1 cellular context compared by ENCODE assay signal in genomic region chr16:2817496-2818277, GRCh38.
TF ChIP-seq lines count a peak whose summit lies in the region.

No MANE protein-coding gene starts in this region.

TF ChIP-seq in K562, 482 proteins besides CTCF, POLR2A, EP300 and RAD21 (continued from another document and continues in another):
- TF ChIP-seq THAP12 (CRISPR knock-in tag; IDR thresholded peaks at IDR 0.05): 0 out of 2 replicates have a peak, but pooled peaks have one; percentile 22
- TF ChIP-seq RAD51 (IDR thresholded peaks at IDR 0.05; ENCODE audit: borderline replicate concordance, low read depth): peak; percentile 41; the same call in 1 of the 2 replicates
- TF ChIP-seq SIX5 (IDR thresholded peaks at IDR 0.05; ENCODE audit: borderline replicate concordance in 1 of 2, insufficient read depth in 1 of 2, low read depth in 1 of 2, low read length in 2 of 2): no peak
- TF ChIP-seq ZNF282 (CRISPR knock-in tag; IDR thresholded peaks at IDR 0.05): no peak
- TF ChIP-seq CC2D1A (IDR thresholded peaks at IDR 0.05): 0 out of 2 replicates have a peak, but pooled peaks have one; percentile 16
- no peak for TF ChIP-seq POLR2AphosphoS2 (IDR thresholded peaks at IDR 0.05; ENCODE audit: low read length)
- no peak for TF ChIP-seq HMG20B (CRISPR knock-in tag; IDR thresholded peaks at IDR 0.05)
- peak; percentile 88 for TF ChIP-seq SAP30 (IDR thresholded peaks at IDR 0.05; ENCODE audit: borderline replicate concordance, insufficient read depth, low read depth, low read length, poor library complexity, severe bottlenecking)
- no peak for TF ChIP-seq CBX2 (IDR thresholded peaks at IDR 0.05; ENCODE audit: insufficient read depth, low read length, poor library complexity, severe bottlenecking)
- TF ChIP-seq POLR2G (IDR thresholded peaks at IDR 0.05; ENCODE audit: low read depth, low read length): peak; percentile 7; the same call in 1 of the 2 replicates
- 0 out of 2 replicates have a peak, but pooled peaks have one; percentile 35 for TF ChIP-seq LEF1 (IDR thresholded peaks at IDR 0.05)
- no peak for TF ChIP-seq HDGF (IDR thresholded peaks at IDR 0.05)
- TF ChIP-seq AFF4 (CRISPR knock-in tag; IDR thresholded peaks at IDR 0.05): 0 out of 2 replicates have a peak, but pooled peaks have one; percentile 44
- no peak for TF ChIP-seq SAFB2 (IDR thresholded peaks at IDR 0.05; ENCODE audit: borderline replicate concordance, low read depth, low read length, severe bottlenecking)
- TF ChIP-seq ZNF324 (CRISPR knock-in tag; IDR thresholded peaks at IDR 0.05): no peak
- peak; percentile 33 for TF ChIP-seq MXD1 (CRISPR knock-in tag; IDR thresholded peaks at IDR 0.05; ENCODE audit: borderline replicate concordance, poor library complexity, severe bottlenecking)
- TF ChIP-seq CCNT2 (IDR thresholded peaks at IDR 0.05; ENCODE audit: borderline replicate concordance, extremely low read depth, insufficient read length, low read depth, low read length): peak; percentile 15
- no peak for TF ChIP-seq MEF2D (tag; conservative IDR thresholded peaks at IDR 0.05; ENCODE audit: low read depth)
- no peak for TF ChIP-seq SREBF2 (CRISPR knock-in tag; IDR thresholded peaks at IDR 0.05)
- 0 out of 2 replicates have a peak, but pooled peaks have one; percentile 62 for TF ChIP-seq FOXP1 (CRISPR knock-in tag; IDR thresholded peaks at IDR 0.05)
- TF ChIP-seq BCL6 (CRISPR knock-in tag; IDR thresholded peaks at IDR 0.05): no peak
- no peak for TF ChIP-seq HMG20A (CRISPR knock-in tag; conservative IDR thresholded peaks at IDR 0.05)
- no peak for TF ChIP-seq RBM39 (optimal IDR thresholded peaks at IDR 0.05; ENCODE audit: low read depth, low read length)
- no peak for TF ChIP-seq CTCFL (IDR thresholded peaks at IDR 0.05; ENCODE audit: borderline replicate concordance, insufficient read depth, low read depth, low read length, poor library complexity, severe bottlenecking)
- no peak for TF ChIP-seq ZNF699 (CRISPR knock-in tag; IDR thresholded peaks at IDR 0.05; ENCODE audit: insufficient replicate concordance)
- TF ChIP-seq ZNF165 (CRISPR knock-in tag; IDR thresholded peaks at IDR 0.05; ENCODE audit: borderline replicate concordance): no peak
- no peak for TF ChIP-seq ZNF785 (CRISPR knock-in tag; IDR thresholded peaks at IDR 0.05)
- TF ChIP-seq TAF7 (tag; IDR thresholded peaks at IDR 0.05): no peak
- TF ChIP-seq BHLHE40 (IDR thresholded peaks at IDR 0.05; ENCODE audit: low read length): peak; percentile 48; the same call in 1 of the 2 replicates
- TF ChIP-seq E2F6 (IDR thresholded peaks at IDR 0.05; ENCODE audit: borderline replicate concordance in 1 of 2, extremely low read depth in 1 of 2, insufficient read depth in 1 of 2, insufficient read length in 1 of 2, low read depth in 1 of 2, low read length in 1 of 2, poor library complexity in 1 of 2, severe bottlenecking in 1 of 2): peak in 1 of 2 experiments; percentile 69
- peak; percentile 93 for TF ChIP-seq MAX (CRISPR knock-in tag; IDR thresholded peaks at IDR 0.05)
- peak; percentile 59; the same call in 1 of the 2 replicates for TF ChIP-seq VEZF1 (CRISPR knock-in tag; IDR thresholded peaks at IDR 0.05)
- no peak for TF ChIP-seq MAFG (tag; conservative IDR thresholded peaks at IDR 0.05)
- TF ChIP-seq SMARCA4 (IDR thresholded peaks at IDR 0.05): no peak
- 0 out of 2 replicates have a peak, but pooled peaks have one; percentile 25 for TF ChIP-seq CEBPG (CRISPR knock-in tag; IDR thresholded peaks at IDR 0.05)
- TF ChIP-seq CEBPG (tag; conservative IDR thresholded peaks at IDR 0.05 in 1 of 2, IDR thresholded peaks at IDR 0.05 in 1 of 2): no peak
- TF ChIP-seq MBD2 (IDR thresholded peaks at IDR 0.05; ENCODE audit: borderline replicate concordance, low read depth): no peak
- TF ChIP-seq E2F8 (IDR thresholded peaks at IDR 0.05; ENCODE audit: low read depth, partially characterized antibody): no peak
- no peak for TF ChIP-seq SMAD3 (CRISPR knock-in tag; conservative IDR thresholded peaks at IDR 0.05)
- TF ChIP-seq STAT6 (CRISPR knock-in tag; IDR thresholded peaks at IDR 0.05): no peak
- TF ChIP-seq ETS1 (conservative IDR thresholded peaks at IDR 0.05; ENCODE audit: control insufficient read depth, low read depth, low read length): peak; percentile 17; the same call in 1 of the 2 replicates
- no peak for TF ChIP-seq ATF1 (CRISPR knock-in tag; IDR thresholded peaks at IDR 0.05)
- TF ChIP-seq ATF1 (tag; IDR thresholded peaks at IDR 0.05): peak; percentile 48
